8 cellular contexts compared by ENCODE assay signal in genomic region chr18:44325903-44326650, GRCh38.
A peak's percentile ranks its signal among the peaks of the same experiment; 100 is the strongest.
DNase-seq lines count a peak whose midpoint lies in the region; ATAC-seq, FAIRE-seq and TF ChIP-seq lines count a peak whose summit lies in the region.

No MANE protein-coding gene starts in this region.

- H3K36me3 ChIP-seq in transverse colon, result no peaks in the 10 kb centered on the region

- H3K27ac ChIP-seq in A549, result no peak overlapping the region
- no peak overlapping the region for H3K27ac ChIP-seq in transverse colon

- in situ Hi-C loops in astrocyte of the cerebellum (cut with HindIII; ENCODE audit: low sequenced_read_pairs) (no loop called here), transverse colon (cut with MboI; ENCODE audit: low pct_ligation_motif_present in 1 of 4, low pct_unique_long_range_greater_than_20kb in 1 of 4, low sequenced_read_pairs in 3 of 4) (loop anchor here in 1 of 4 donors (25.0 kb wide), 1 partner anchor 214 kb away; no protein-coding TSS in a partner anchor)

- no peak overlapping the region for H3K4me2 ChIP-seq in A549

- POLR2A ChIA-PET in A549 (lab: Yijun Ruan, JAX), result no interaction called here

- TF ChIP-seq CTCF in A549 (IDR thresholded peaks at IDR 0.05) (no peak; the same call in 2 of the 3 replicates), GM10266 (IDR thresholded peaks at IDR 0.05; ENCODE audit: control insufficient read depth, insufficient read depth, low read depth, missing control alignments) (peak; percentile 48), astrocyte of the cerebellum (IDR thresholded peaks at IDR 0.05; ENCODE audit: low read depth, low read length, missing control alignments) (peak; percentile 62), transverse colon (IDR thresholded peaks at IDR 0.05) (peak; percentile 44 to 60 (median 52))

- H3K4me3 ChIP-seq in A549 (no peak overlapping the region), astrocyte of the cerebellum (ENCODE audit: low read depth, low read length) (no peak overlapping the region), transverse colon (no peak overlapping the region)

- intact Hi-C loops in transverse colon (cut with DNase I; ENCODE audit: low total_unique reads), result no loop called here

- CTCF ChIA-PET in A549 (lab: Yijun Ruan, JAX), result interaction anchor here (0.6 kb wide), 1 partner anchor 79 kb away, joined by 3 read pairs; no protein-coding TSS in a partner anchor

- H3K4me1 ChIP-seq in A549 (no peaks in the 10 kb centered on the region), transverse colon (peaks cover 0 to 4% (median 0%) of the 10 kb centered on the region in 4 donors)

- no peak for TF ChIP-seq EP300 in A549 (IDR thresholded peaks at IDR 0.05)
- TF ChIP-seq EP300 in transverse colon (IDR thresholded peaks at IDR 0.05; ENCODE audit: low read depth), result no peak

- TF ChIP-seq RAD21 in A549 (conservative IDR thresholded peaks at IDR 0.05 in 1 of 2, IDR thresholded peaks at IDR 0.05 in 1 of 2), result 0 out of 5 replicates have a peak, but pooled peaks of 1 of the 2 experiments have one; percentile 5

- H3K9me3 ChIP-seq in A549 (no peaks in the 10 kb centered on the region), transverse colon (no peaks in the 10 kb centered on the region)

- no peak for FAIRE-seq in A549 (lab: Jason Lieb, UNC)

- ATAC-seq in A549, result no peak
- no peak for ATAC-seq in HG02981 (IDR thresholded peaks at IDR 0.05; ENCODE audit: unreplicated experiment)
- no peak for ATAC-seq in HG02623 (IDR thresholded peaks at IDR 0.05; ENCODE audit: unreplicated experiment)

- DNase-seq in A549 (ENCODE audit: low read depth in 1 of 2, low spot score in 1 of 2), result peak; percentile 0 to 30
- DNase-seq in GM10266 (ENCODE audit: extremely low spot score), result peak; percentile 7
- DNase-seq in NCI-H1694 (lab: John Stamatoyannopoulos, UW), result peak; percentile 48
- DNase-seq in astrocyte of the cerebellum (ENCODE audit: low read depth), result peak; percentile 49
- DNase-seq in iPS-NIHi7 (ENCODE audit: extremely low spot score), result peak; percentile 62
- DNase-seq in transverse colon, result peak; percentile 66

- no peak for TF ChIP-seq POLR2A in A549 (IDR thresholded peaks at IDR 0.05; ENCODE audit: low read length)
- TF ChIP-seq POLR2A in transverse colon (IDR thresholded peaks at IDR 0.05), result no peak

- WGBS in A549 (ENCODE audit: missing lambda C conversion rate), result under 1% methylated on average over 4 of the region's 4 CpGs
- WGBS in transverse colon (ENCODE audit: low coverage in 1 of 2), 2 donors, result 43 to 49% methylated on average over 3 to 4 of the region's 4 CpGs

- H3K27me3 ChIP-seq in transverse colon, result no peaks in the 10 kb centered on the region

TF ChIP-seq in A549, 52 proteins besides CTCF, POLR2A, EP300 and RAD21:
- TF ChIP-seq HOXA7 (CRISPR knock-in tag; IDR thresholded peaks at IDR 0.05) (no peak), MAFK (IDR thresholded peaks at IDR 0.05; ENCODE audit: partially characterized antibody) (no peak), PHF8 (IDR thresholded peaks at IDR 0.05; ENCODE audit: borderline replicate concordance, low read depth) (no peak), SMC3 (IDR thresholded peaks at IDR 0.05) (no peak), TP53 (CRISPR knock-in tag; IDR thresholded peaks at IDR 0.05) (no peak), SREBF2 (IDR thresholded peaks at IDR 0.05) (no peak), USF2 (IDR thresholded peaks at IDR 0.05) (no peak), NPAS2 (CRISPR knock-in tag; IDR thresholded peaks at IDR 0.05; ENCODE audit: borderline replicate concordance) (no peak), NR3C1 (IDR thresholded peaks at IDR 0.05) (no peak), ESRRA (IDR thresholded peaks at IDR 0.05; ENCODE audit: borderline replicate concordance, low read length) (no peak), JUNB (IDR thresholded peaks at IDR 0.05) (no peak), RFX5 (IDR thresholded peaks at IDR 0.05) (no peak), ATOH8 (CRISPR knock-in tag; IDR thresholded peaks at IDR 0.05; ENCODE audit: low read depth) (no peak), FOSB (CRISPR knock-in tag; IDR thresholded peaks at IDR 0.05) (no peak), CBX8 (IDR thresholded peaks at IDR 0.05) (no peak), FOXS1 (CRISPR knock-in tag; IDR thresholded peaks at IDR 0.05) (no peak)
- TF ChIP-seq, protein P1, sequence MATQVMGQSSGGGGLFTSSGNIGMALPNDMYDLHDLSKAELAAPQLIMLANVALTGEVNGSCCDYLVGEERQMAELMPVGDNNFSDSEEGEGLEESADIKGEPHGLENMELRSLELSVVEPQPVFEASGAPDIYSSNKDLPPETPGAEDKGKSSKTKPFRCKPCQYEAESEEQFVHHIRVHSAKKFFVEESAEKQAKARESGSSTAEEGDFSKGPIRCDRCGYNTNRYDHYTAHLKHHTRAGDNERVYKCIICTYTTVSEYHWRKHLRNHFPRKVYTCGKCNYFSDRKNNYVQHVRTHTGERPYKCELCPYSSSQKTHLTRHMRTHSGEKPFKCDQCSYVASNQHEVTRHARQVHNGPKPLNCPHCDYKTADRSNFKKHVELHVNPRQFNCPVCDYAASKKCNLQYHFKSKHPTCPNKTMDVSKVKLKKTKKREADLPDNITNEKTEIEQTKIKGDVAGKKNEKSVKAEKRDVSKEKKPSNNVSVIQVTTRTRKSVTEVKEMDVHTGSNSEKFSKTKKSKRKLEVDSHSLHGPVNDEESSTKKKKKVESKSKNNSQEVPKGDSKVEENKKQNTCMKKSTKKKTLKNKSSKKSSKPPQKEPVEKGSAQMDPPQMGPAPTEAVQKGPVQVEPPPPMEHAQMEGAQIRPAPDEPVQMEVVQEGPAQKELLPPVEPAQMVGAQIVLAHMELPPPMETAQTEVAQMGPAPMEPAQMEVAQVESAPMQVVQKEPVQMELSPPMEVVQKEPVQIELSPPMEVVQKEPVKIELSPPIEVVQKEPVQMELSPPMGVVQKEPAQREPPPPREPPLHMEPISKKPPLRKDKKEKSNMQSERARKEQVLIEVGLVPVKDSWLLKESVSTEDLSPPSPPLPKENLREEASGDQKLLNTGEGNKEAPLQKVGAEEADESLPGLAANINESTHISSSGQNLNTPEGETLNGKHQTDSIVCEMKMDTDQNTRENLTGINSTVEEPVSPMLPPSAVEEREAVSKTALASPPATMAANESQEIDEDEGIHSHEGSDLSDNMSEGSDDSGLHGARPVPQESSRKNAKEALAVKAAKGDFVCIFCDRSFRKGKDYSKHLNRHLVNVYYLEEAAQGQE (IDR thresholded peaks at IDR 0.05), result no peak
- TF ChIP-seq, protein P2, sequence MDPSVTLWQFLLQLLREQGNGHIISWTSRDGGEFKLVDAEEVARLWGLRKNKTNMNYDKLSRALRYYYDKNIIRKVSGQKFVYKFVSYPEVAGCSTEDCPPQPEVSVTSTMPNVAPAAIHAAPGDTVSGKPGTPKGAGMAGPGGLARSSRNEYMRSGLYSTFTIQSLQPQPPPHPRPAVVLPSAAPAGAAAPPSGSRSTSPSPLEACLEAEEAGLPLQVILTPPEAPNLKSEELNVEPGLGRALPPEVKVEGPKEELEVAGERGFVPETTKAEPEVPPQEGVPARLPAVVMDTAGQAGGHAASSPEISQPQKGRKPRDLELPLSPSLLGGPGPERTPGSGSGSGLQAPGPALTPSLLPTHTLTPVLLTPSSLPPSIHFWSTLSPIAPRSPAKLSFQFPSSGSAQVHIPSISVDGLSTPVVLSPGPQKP (IDR thresholded peaks at IDR 0.05; ENCODE audit: low read depth, low read length), result no peak
- TF ChIP-seq, protein P3, sequence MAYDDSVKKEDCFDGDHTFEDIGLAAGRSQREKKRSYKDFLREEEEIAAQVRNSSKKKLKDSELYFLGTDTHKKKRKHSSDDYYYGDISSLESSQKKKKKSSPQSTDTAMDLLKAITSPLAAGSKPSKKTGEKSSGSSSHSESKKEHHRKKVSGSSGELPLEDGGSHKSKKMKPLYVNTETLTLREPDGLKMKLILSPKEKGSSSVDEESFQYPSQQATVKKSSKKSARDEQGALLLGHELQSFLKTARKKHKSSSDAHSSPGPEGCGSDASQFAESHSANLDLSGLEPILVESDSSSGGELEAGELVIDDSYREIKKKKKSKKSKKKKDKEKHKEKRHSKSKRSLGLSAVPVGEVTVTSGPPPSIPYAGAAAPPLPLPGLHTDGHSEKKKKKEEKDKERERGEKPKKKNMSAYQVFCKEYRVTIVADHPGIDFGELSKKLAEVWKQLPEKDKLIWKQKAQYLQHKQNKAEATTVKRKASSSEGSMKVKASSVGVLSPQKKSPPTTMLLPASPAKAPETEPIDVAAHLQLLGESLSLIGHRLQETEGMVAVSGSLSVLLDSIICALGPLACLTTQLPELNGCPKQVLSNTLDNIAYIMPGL (CRISPR knock-in tag; IDR thresholded peaks at IDR 0.05; ENCODE audit: borderline replicate concordance), result no peak

Comparison
In these comparisons a context has a peak if more than half of its experiments do, and no peak if none do; other contexts are left out.
1. DNase-seq: peak in every context shown above with its lines; median percentile 66 in transverse colon; 62 in iPS-NIHi7; 49 in astrocyte of the cerebellum; 48 in NCI-H1694; 15 in A549; 7 in GM10266.